In genomic region chr1:179743679-179744400, GRCh38 we compare ENCODE assay signal across 10 cellular contexts.
A peak's percentile ranks its signal among the peaks of the same experiment; 100 is the strongest.
DNase-seq lines count a peak whose midpoint lies in the region; ATAC-seq and TF ChIP-seq lines count a peak whose summit lies in the region.
"Had no signal": no experiment of that assay in that cellular context is flagged by ENCODE, and none has a peak within 500 bp of the region (broad histone marks: within the 10 kb centered on the region; RNA-seq: fewer than 3 reads in every experiment).

No MANE protein-coding gene starts in this region.

- no peaks in the 10 kb centered on the region for H3K27me3 ChIP-seq in WERI-Rb-1 (ENCODE audit: insufficient read depth, low read depth, severe bottlenecking)

- peak; percentile 5 for ATAC-seq in stimulated activated effector memory CD8-positive, alpha-beta T cell treated with anti-CD3 and anti-CD28 coated beads, Interleukin-12 subunit alpha, Interleukin-12 subunit beta, amount 100 ng/mL, for 72 hours
- ATAC-seq in GM18519 (IDR thresholded peaks at IDR 0.05; ENCODE audit: low FRiP score, unreplicated experiment), result no peak

- peak overlapping the region; percentile 71 for H3K4me3 ChIP-seq in WERI-Rb-1 (ENCODE audit: low read depth, low read length)

- no peaks in the 10 kb centered on the region for H3K36me3 Mint-ChIP-seq in stimulated activated effector memory CD8-positive, alpha-beta T cell treated with anti-CD3 and anti-CD28 coated beads, Interleukin-12 subunit alpha, Interleukin-12 subunit beta, amount 100 ng/mL, for 72 hours

- DNase-seq in NCI-H1417 (lab: John Stamatoyannopoulos, UW) (peak in 2 of 3 experiments; percentile 59 to 67), NCI-H1417 treated with DMSO at 0.1 percent for 48 hours (lab: John Stamatoyannopoulos, UW) (no peak), WERI-Rb-1 (no peak), iPS-NIHi11 (ENCODE audit: low spot score) (peak; percentile 51), KBM-7 (no peak), DMS114 treated with DMSO at 0.1 percent for 48 hours (lab: John Stamatoyannopoulos, UW; ENCODE audit: unreplicated experiment) (no peak)
- DNase-seq in stimulated activated effector memory CD8-positive, alpha-beta T cell treated with anti-CD3 and anti-CD28 coated beads, Interleukin-12 subunit alpha, Interleukin-12 subunit beta, amount 100 ng/mL, for 72 hours (ENCODE audit: low spot score in 2 of 2), result no peak
- DNase-seq: activated gamma-delta T cell had no signal

- H3K9me3 Mint-ChIP-seq in stimulated activated effector memory CD8-positive, alpha-beta T cell treated with anti-CD3 and anti-CD28 coated beads, Interleukin-12 subunit alpha, Interleukin-12 subunit beta, amount 100 ng/mL, for 72 hours, result no peaks in the 10 kb centered on the region

- peaks cover 8% of the 10 kb centered on the region for H3K4me1 Mint-ChIP-seq in stimulated activated effector memory CD8-positive, alpha-beta T cell treated with anti-CD3 and anti-CD28 coated beads, Interleukin-12 subunit alpha, Interleukin-12 subunit beta, amount 100 ng/mL, for 72 hours

- no peaks in the 10 kb centered on the region for H3K9me3 ChIP-seq in WERI-Rb-1 (ENCODE audit: severe bottlenecking)

- in situ Hi-C loops in KBM-7 (cut with MboI; ENCODE audit: low pct_unique_long_range_greater_than_20kb, low sequenced_read_pairs), result no loop called here

- TF ChIP-seq CTCF in WERI-Rb-1 (IDR thresholded peaks at IDR 0.05; ENCODE audit: low read depth, low read length), result no peak

- H3K36me3 ChIP-seq in WERI-Rb-1, result no peaks in the 10 kb centered on the region

- H3K27ac ChIP-seq in WERI-Rb-1, result no peak overlapping the region
- H3K27ac ChIP-seq: SK-N-MC had no signal

- no peak overlapping the region for H3K4me3 Mint-ChIP-seq in stimulated activated effector memory CD8-positive, alpha-beta T cell treated with anti-CD3 and anti-CD28 coated beads, Interleukin-12 subunit alpha, Interleukin-12 subunit beta, amount 100 ng/mL, for 72 hours

- H3K27ac Mint-ChIP-seq in stimulated activated effector memory CD8-positive, alpha-beta T cell treated with anti-CD3 and anti-CD28 coated beads, Interleukin-12 subunit alpha, Interleukin-12 subunit beta, amount 100 ng/mL, for 72 hours, result no peak overlapping the region

Comparison
In these comparisons a context has a peak if more than half of its experiments do, and no peak if none do; other contexts are left out.
1. DNase-seq: peak in NCI-H1417 (2 of 3) and iPS-NIHi11 (single experiment); none in NCI-H1417 treated with DMSO at 0.1 percent for 48 hours (single experiment), WERI-Rb-1 (single experiment), stimulated activated effector memory CD8-positive, alpha-beta T cell treated with anti-CD3 and anti-CD28 coated beads, Interleukin-12 subunit alpha, Interleukin-12 subunit beta, amount 100 ng/mL, for 72 hours (0 of 2), KBM-7 (single experiment) and DMS114 treated with DMSO at 0.1 percent for 48 hours (single experiment).